In genomic region chr4:26700110-26700509, GRCh38 we compare ENCODE assay signal across 8 cellular contexts.
"Had no signal": no experiment of that assay in that cellular context is flagged by ENCODE, and none has a peak within 500 bp of the region (broad histone marks: within the 10 kb centered on the region; RNA-seq: fewer than 3 reads in every experiment).

No MANE protein-coding gene starts in this region.

- FAIRE-seq: HepG2 had no signal

- H3K36me3 ChIP-seq: HAP-1 had no signal

- H3K9ac ChIP-seq: GM23248 had no signal

- DNase-seq: GM23248, GOT3, H7 had no signal

- ATAC-seq: HCT116, HepG2 had no signal

- H3K27ac Mint-ChIP-seq: IgD-negative memory B cell had no signal

- H3K27ac ChIP-seq: GM23248, HL-60 had no signal

- H3K27me3 Mint-ChIP-seq: IgD-negative memory B cell had no signal

- H2AFZ ChIP-seq: GM23248 had no signal

- H3K4me1 Mint-ChIP-seq: IgD-negative memory B cell had no signal

- H3K4me3 ChIP-seq: GM23248, HAP-1 had no signal

- H3K9me3 ChIP-seq: HAP-1 had no signal

- H3K4me3 Mint-ChIP-seq: IgD-negative memory B cell had no signal
